In the genomic region with DNA sequence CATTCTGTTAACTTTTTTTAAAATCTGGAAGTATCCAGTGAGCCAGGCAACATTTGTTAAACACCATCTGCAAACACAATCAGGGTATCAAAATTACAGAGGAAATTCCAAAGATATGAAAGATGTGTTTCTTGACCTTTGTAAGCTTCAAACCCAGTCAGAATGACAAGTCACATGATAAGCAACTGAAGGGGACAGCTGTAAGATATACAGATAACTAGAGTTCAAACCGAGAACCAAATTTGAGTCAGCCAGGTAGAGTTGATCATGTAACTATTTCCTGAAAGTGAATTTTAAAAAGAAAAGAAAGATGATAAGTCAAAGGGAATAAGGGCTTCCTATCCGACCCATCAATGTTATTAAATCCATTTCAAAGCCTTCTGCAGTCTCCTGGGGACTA, we compare ENCODE assay signal across 1 cellular context.
TF ChIP-seq lines count a peak whose summit lies in the region.

No MANE protein-coding gene starts in this region.

TF ChIP-seq in GM23338, 12 proteins besides CTCF, POLR2A, EP300 and RAD21 (continued from another document):
- TF ChIP-seq ZNF462 (CRISPR knock-in tag; IDR thresholded peaks at IDR 0.05) (no peak), NANOG (IDR thresholded peaks at IDR 0.05; ENCODE audit: borderline replicate concordance) (no peak), EZH2 (IDR thresholded peaks at IDR 0.05; ENCODE audit: low read depth, unreplicated experiment) (no peak), ZNF114 (CRISPR knock-in tag; IDR thresholded peaks at IDR 0.05) (no peak), EZH2phosphoT487 (IDR thresholded peaks at IDR 0.05; ENCODE audit: unreplicated experiment) (no peak)
